Comparison of ENCODE assay signal across 10 cellular contexts in the genomic region with DNA sequence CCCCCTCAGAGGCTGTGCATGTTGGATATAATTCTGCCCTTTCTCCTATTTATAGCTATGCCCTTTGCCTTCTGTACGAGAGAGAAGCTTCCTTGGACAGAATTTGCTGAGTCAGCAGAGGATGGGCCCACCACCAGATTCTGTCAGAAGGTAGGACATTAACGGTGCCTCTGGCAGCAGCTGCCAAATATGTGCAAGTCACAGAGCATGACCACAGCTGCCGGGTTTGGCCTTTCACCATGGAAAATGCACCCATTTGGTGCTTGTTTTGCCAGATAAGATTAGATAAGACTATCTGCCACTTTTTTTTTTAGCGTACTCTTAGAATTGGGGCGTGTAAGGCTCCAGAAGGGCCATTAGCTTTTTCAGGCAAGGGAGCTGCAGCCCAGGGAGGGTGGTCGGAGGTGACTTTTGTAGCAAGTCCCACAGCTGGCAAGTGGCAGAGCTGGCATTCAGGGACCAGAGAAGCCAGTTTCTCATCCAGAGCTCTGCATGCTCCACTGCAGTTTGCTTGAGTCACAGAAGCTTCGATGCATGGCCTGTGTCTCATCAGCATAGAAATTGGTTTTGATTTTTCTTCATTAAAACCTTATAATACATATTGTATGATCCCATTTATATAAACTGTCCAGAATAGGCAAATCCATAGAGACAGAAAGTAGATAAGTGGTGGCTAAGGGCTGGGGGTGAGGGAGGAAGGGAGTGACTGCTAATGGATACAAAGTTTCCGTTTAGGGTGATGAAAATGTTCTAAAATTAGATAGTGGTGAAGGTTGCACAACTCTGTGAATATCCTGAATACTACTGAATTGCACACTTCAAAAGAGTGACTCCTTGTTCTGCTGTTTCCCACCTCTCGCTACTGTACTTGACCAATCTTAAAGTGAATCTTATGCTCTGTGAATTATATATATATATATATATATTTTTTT. TPM values are rescaled to one million over a fixed set of nuclear protein-coding genes. Genes with fewer than 3 reads are reported as not detected.
DNase-seq lines count a peak whose midpoint lies in the region; ATAC-seq and TF ChIP-seq lines count a peak whose summit lies in the region.
"Had no signal": no experiment of that assay in that cellular context is flagged by ENCODE, and none has a peak within 500 bp of the region (broad histone marks: within the 10 kb centered on the region; RNA-seq: fewer than 3 reads in every experiment).

No MANE protein-coding gene starts in this region.

- no peak for TF ChIP-seq POLR2A in body of pancreas (IDR thresholded peaks at IDR 0.05)

- H3K9me3 ChIP-seq in BLaER1 treated with 17β-estradiol and CSF1 and Interleukin-3, amounts not matched to agents 10 nM and 100 nM (replicated peaks in 1 of 11), result no peaks in the 10 kb centered on the region
- H3K9me3 ChIP-seq in body of pancreas (no peaks in the 10 kb centered on the region), mesenchymal stem cell (ENCODE audit: control insufficient read depth, low read length) (no peaks in the 10 kb centered on the region)
- H3K9me3 ChIP-seq: MG63 had no signal

- no peak overlapping the region for H2BK120ac ChIP-seq in mesenchymal stem cell (ENCODE audit: low read depth, low read length)

- DNase-seq in M059J (ENCODE audit: low read depth), result peak; percentile 11
- DNase-seq in body of pancreas, result peak in 2 of 4 donors; percentile 44 to 45
- DNase-seq in mesenchymal stem cell, result peak; percentile 92
- DNase-seq in stimulated activated naive CD4-positive, alpha-beta T cell treated with Interleukin-2 at 50 U/mL for 16 hours (lab: John Stamatoyannopoulos, UW), result no peak
- no peak for DNase-seq in nucleus accumbens (lab: John Stamatoyannopoulos, UW)
- DNase-seq: activated naive CD4-positive, alpha-beta T cell treated with anti-CD3 and anti-CD28 coated beads for 36 hours; MG63 had no signal

- H3K23ac ChIP-seq in mesenchymal stem cell (ENCODE audit: low read length in 2 of 2), result no peak overlapping the region

- intact Hi-C loops in body of pancreas (cut with DNase I), result no loop called here

- no peaks in the 10 kb centered on the region for H3K79me1 ChIP-seq in mesenchymal stem cell (replicated peaks; ENCODE audit: low read length, poor library complexity, severe bottlenecking)

- ATAC-seq in body of pancreas (peak; percentile 42), HG02763 (IDR thresholded peaks at IDR 0.05; ENCODE audit: unreplicated experiment) (no peak), GM21528 (IDR thresholded peaks at IDR 0.05; ENCODE audit: low FRiP score, unreplicated experiment) (no peak)

- H3K4me1 ChIP-seq in BLaER1 treated with 17β-estradiol and CSF1 and Interleukin-3, amounts not matched to agents 10 nM and 100 nM, result peaks cover 95 to 100% (median 97%) of the 10 kb centered on the region in 10 experiments
- peaks cover 36% of the 10 kb centered on the region for H3K4me1 ChIP-seq in body of pancreas
- peaks cover 15% of the 10 kb centered on the region for H3K4me1 ChIP-seq in mesenchymal stem cell (ENCODE audit: control insufficient read depth, insufficient read depth, low read depth, low read length)

- peak overlapping the region; percentile 78 to 96 (median 88) for H3K4me2 ChIP-seq in BLaER1 treated with 17β-estradiol and CSF1 and Interleukin-3, amounts not matched to agents 10 nM and 100 nM
- no peak overlapping the region for H3K4me2 ChIP-seq in mesenchymal stem cell (ENCODE audit: low read length, poor library complexity, severe bottlenecking)

- H3K4ac ChIP-seq in mesenchymal stem cell (ENCODE audit: low read depth in 1 of 2, low read length in 2 of 2), result peak overlapping the region in 1 of 2 experiments; percentile 69

- TF ChIP-seq CTCF in body of pancreas (IDR thresholded peaks at IDR 0.05), result no peak

- H2BK5ac ChIP-seq in mesenchymal stem cell (ENCODE audit: low read depth, low read length, poor library complexity, severe bottlenecking), result no peak overlapping the region

- no peaks in the 10 kb centered on the region for H3K27me3 ChIP-seq in BLaER1 treated with 17β-estradiol and CSF1 and Interleukin-3, amounts not matched to agents 10 nM and 100 nM
- H3K27me3 ChIP-seq in body of pancreas, result no peaks in the 10 kb centered on the region
- peaks cover 0 to 6% of the 10 kb centered on the region in 2 experiments for H3K27me3 ChIP-seq in mesenchymal stem cell (ENCODE audit: control insufficient read depth in 1 of 2, insufficient read depth in 1 of 2, low read length in 2 of 2)
- H3K27me3 ChIP-seq: MG63 had no signal

- no peak overlapping the region for H4K8ac ChIP-seq in mesenchymal stem cell (ENCODE audit: low read length)

- peak overlapping the region in 1 of 2 experiments; percentile 39 for H3K14ac ChIP-seq in mesenchymal stem cell (ENCODE audit: low read length in 2 of 2)

- peak overlapping the region; percentile 63 to 100 (median 98); a peak in 21 of 22 replicates for H3K27ac ChIP-seq in BLaER1 treated with 17β-estradiol and CSF1 and Interleukin-3, amounts not matched to agents 10 nM and 100 nM
- peak overlapping the region in 2 of 4 donors; percentile 10 to 14 for H3K27ac ChIP-seq in body of pancreas
- H3K27ac ChIP-seq in mesenchymal stem cell (ENCODE audit: low read length, poor library complexity, severe bottlenecking), result no peak overlapping the region

- no peak overlapping the region for H4K91ac ChIP-seq in mesenchymal stem cell (ENCODE audit: low read length)

- no peaks in the 10 kb centered on the region for H4K20me1 ChIP-seq in BLaER1 treated with 17β-estradiol and CSF1 and Interleukin-3, amounts not matched to agents 10 nM and 100 nM

- peak overlapping the region in 1 of 2 experiments; percentile 90 for H2BK12ac ChIP-seq in mesenchymal stem cell (ENCODE audit: low read length in 2 of 2)

- H3K18ac ChIP-seq in mesenchymal stem cell (ENCODE audit: low read depth in 1 of 2, low read length in 2 of 2), result peak overlapping the region; percentile 52 to 69

- no peak overlapping the region for H2AFZ ChIP-seq in mesenchymal stem cell (ENCODE audit: low read depth, low read length)

- no peak overlapping the region for H2AK5ac ChIP-seq in mesenchymal stem cell (ENCODE audit: low read length, severe bottlenecking)

- H3K4me3 ChIP-seq in BLaER1 treated with 17β-estradiol and CSF1 and Interleukin-3, amounts not matched to agents 10 nM and 100 nM, result peak overlapping the region in 8 of 10 experiments; percentile 20 to 59 (median 44); a peak in 12 of 20 replicates
- H3K4me3 ChIP-seq in body of pancreas (no peak overlapping the region), mesenchymal stem cell (ENCODE audit: insufficient read depth in 1 of 2, low read depth in 1 of 2, low read length in 2 of 2) (peak overlapping the region in 1 of 2 experiments; percentile 8)
- H3K4me3 ChIP-seq: MG63 had no signal

- peaks cover 0 to 25% (median 0%) of the 10 kb centered on the region in 11 experiments; a peak in 6 of 22 replicates for H3K36me3 ChIP-seq in BLaER1 treated with 17β-estradiol and CSF1 and Interleukin-3, amounts not matched to agents 10 nM and 100 nM
- H3K36me3 ChIP-seq in body of pancreas (replicated peaks in 1 of 2; ENCODE audit: insufficient read depth in 1 of 2, low read depth in 2 of 2) (no peaks in the 10 kb centered on the region), mesenchymal stem cell (ENCODE audit: control insufficient read depth in 1 of 2, insufficient read depth in 2 of 2, low read depth in 1 of 2, low read length in 2 of 2) (no peaks in the 10 kb centered on the region)
- H3K36me3 ChIP-seq: MG63 had no signal

- peak overlapping the region; percentile 72 to 97 (median 90); a peak in 21 of 22 replicates for H3K9ac ChIP-seq in BLaER1 treated with 17β-estradiol and CSF1 and Interleukin-3, amounts not matched to agents 10 nM and 100 nM
- no peak overlapping the region for H3K9ac ChIP-seq in mesenchymal stem cell (ENCODE audit: low read length)

- WGBS in body of pancreas, 2 donors, result 20 to 31% methylated on average over 9 of the region's 9 CpGs
- 41% methylated on average over 7 of the region's 9 CpGs for WGBS in mesenchymal stem cell

- H2BK15ac ChIP-seq in mesenchymal stem cell (ENCODE audit: low read depth, poor library complexity, severe bottlenecking), result no peak overlapping the region

RNA-seq across cellular contexts. Expression of a gene that starts 15.8 kb away (rescaled TPM):
- 0.05 and 0.47 TPM in 2 replicates for total RNA-seq in M059J (2014; rRNA removed; shearing (Covaris generic))
- under 1 TPM in 1 of 2 donors, not detected in 1; 0.52 TPM for total RNA-seq in body of pancreas
- polyA plus RNA-seq in mesenchymal stem cell (2013, experiment 1 of 2), result 0.06 TPM
- 0.04 TPM for polyA plus RNA-seq in mesenchymal stem cell (2013, experiment 2 of 2)

RNA-seq across cellular contexts. Expression of a gene that starts 44.0 kb away (rescaled TPM):
- 71.2 and 104 TPM in 2 replicates for total RNA-seq in M059J (2014; rRNA removed; shearing (Covaris generic))
- 10 to 100 TPM; 44.4 to 58.7 TPM for total RNA-seq in body of pancreas
- polyA plus RNA-seq in mesenchymal stem cell (2013, experiment 1 of 2), result 72.5 TPM
- 69.0 TPM for polyA plus RNA-seq in mesenchymal stem cell (2013, experiment 2 of 2)

RNA-seq across cellular contexts. Expression of a gene that starts 44.8 kb away (rescaled TPM):
- 222 and 379 TPM in 2 replicates for total RNA-seq in M059J (2014; rRNA removed; shearing (Covaris generic))
- 10 to 100 TPM; 30.4 to 65.6 TPM for total RNA-seq in body of pancreas
- 65.6 TPM for polyA plus RNA-seq in mesenchymal stem cell (2013, experiment 1 of 2)
- polyA plus RNA-seq in mesenchymal stem cell (2013, experiment 2 of 2), result 63.3 TPM

Comparison
In these comparisons a context has a peak if more than half of its experiments do, and no peak if none do; other contexts are left out.
1. H3K4me3 ChIP-seq: peak in BLaER1 treated with 17β-estradiol and CSF1 and Interleukin-3, amounts not matched to agents 10 nM and 100 nM (8 of 10); none in body of pancreas (0 of 2).
2. DNase-seq: peak in M059J (single experiment) and mesenchymal stem cell (single experiment); none in stimulated activated naive CD4-positive, alpha-beta T cell treated with Interleukin-2 at 50 U/mL for 16 hours (single experiment) and nucleus accumbens (0 of 56).